Comparison of ENCODE assay signal across 26 cellular contexts in the genomic region with DNA sequence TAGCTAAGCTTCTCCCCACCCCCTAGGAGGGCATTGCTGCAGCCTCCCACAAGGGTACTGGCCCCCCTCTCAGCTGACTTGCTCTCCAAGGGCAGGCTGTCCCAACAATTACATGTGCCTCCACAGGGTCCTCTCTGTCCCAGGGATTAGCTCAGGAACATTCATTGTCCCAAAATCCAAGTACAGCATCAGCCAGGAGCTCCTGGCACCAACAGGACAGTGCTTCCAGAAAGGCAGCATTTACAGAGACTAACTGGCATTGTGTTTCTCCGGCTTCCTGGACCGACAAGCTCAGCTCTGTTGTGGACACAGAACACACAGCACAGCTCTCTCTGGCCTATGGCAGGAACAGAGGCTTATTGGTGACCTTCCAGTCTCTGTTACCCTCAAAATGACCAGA. TPM values are rescaled to one million over a fixed set of nuclear protein-coding genes. Genes with fewer than 3 reads are reported as not detected.
DNase-seq lines count a peak whose midpoint lies in the region; TF ChIP-seq lines count a peak whose summit lies in the region.
"Had no signal": no experiment of that assay in that cellular context is flagged by ENCODE, and none has a peak within 500 bp of the region (broad histone marks: within the 10 kb centered on the region; RNA-seq: fewer than 3 reads in every experiment).

No MANE protein-coding gene starts in this region.

- TF ChIP-seq POLR2A in uterus (IDR thresholded peaks at IDR 0.05) = no peak

- no peaks in the 10 kb centered on the region for H3K36me3 ChIP-seq in uterus

- H3K27ac ChIP-seq in angular gyrus (ENCODE audit: low read depth, low read length) (peak overlapping the region; percentile 79), uterus (no peak overlapping the region)
- H3K27ac ChIP-seq: BLaER1, HL-60 had no signal

- TF ChIP-seq CTCF in uterus (IDR thresholded peaks at IDR 0.05) = no peak

- no peak overlapping the region for H3K4me3 ChIP-seq in uterus
- H3K4me3 ChIP-seq: BLaER1, K562 had no signal

- no peaks in the 10 kb centered on the region for H3K27me3 ChIP-seq in uterus
- H3K27me3 ChIP-seq: BLaER1 had no signal

- intact Hi-C loops in uterus (cut with DNase I; ENCODE audit: low total_unique reads) = no loop called here

- H3K9me3 ChIP-seq in uterus = no peaks in the 10 kb centered on the region
- H3K9me3 ChIP-seq: SK-N-SH had no signal

- H3K4me1 ChIP-seq in uterus = no peaks in the 10 kb centered on the region

- DNase-seq in C1 segment of cervical spinal cord (lab: John Stamatoyannopoulos, UW) = peak in 9 of 14 donors; percentile 14 to 73 (median 30)
- DNase-seq in globus pallidus (ENCODE audit: low spot score) = peak; percentile 50
- DNase-seq in pons (ENCODE audit: low spot score) = peak; percentile 85
- DNase-seq in islet precursor cell = no peak
- no peak for DNase-seq in NCI-H128 (lab: John Stamatoyannopoulos, UW; ENCODE audit: unreplicated experiment)
- DNase-seq in uterus = no peak
- no peak for DNase-seq in dermis blood vessel endothelial cell
- DNase-seq: CD4-positive, alpha-beta T cell; GOT3; NCI-H1105 treated with DMSO at 0.1 percent for 48 hours; NCI-H2029 treated with DMSO at 0.1 percent for 48 hours; NCI-H446 treated with DMSO at 0.1 percent for 48 hours; NCI-H526; NCI-H82; NK-92 treated with Interleukin-12 subunit alpha and Interleukin-12 subunit beta, amount 100 ng/mL, for 24 hours; PC-3; SK-N-SH had no signal

RNA-seq across cellular contexts. Expression of gene ABCD4, which starts 21.7 kb away (rescaled TPM):
- total RNA-seq in uterus (10 to 100 TPM; 26.1 to 73.4 (median 49.5) TPM), dermis blood vessel endothelial cell (68.3 and 69.4 TPM in 2 replicates)

RNA-seq across cellular contexts. Expression of gene VSX2, which starts 41.8 kb away (rescaled TPM):
- total RNA-seq in uterus (not detected), dermis blood vessel endothelial cell (not detected in 2 replicates)
- total RNA-seq: A172; CD4-positive, alpha-beta T cell; Daoy; G401; LHCN-M2; MCF 10A; PC-3 had no signal

Comparison
In these comparisons a context has a peak if more than half of its experiments do, and no peak if none do; other contexts are left out.
1. DNase-seq: peak in C1 segment of cervical spinal cord (9 of 14), globus pallidus (single experiment) and pons (single experiment); none in islet precursor cell (single experiment), NCI-H128 (single experiment), uterus (0 of 2) and dermis blood vessel endothelial cell (single experiment).